Comparison of ENCODE assay signal across 1 cellular context in the genomic region with DNA sequence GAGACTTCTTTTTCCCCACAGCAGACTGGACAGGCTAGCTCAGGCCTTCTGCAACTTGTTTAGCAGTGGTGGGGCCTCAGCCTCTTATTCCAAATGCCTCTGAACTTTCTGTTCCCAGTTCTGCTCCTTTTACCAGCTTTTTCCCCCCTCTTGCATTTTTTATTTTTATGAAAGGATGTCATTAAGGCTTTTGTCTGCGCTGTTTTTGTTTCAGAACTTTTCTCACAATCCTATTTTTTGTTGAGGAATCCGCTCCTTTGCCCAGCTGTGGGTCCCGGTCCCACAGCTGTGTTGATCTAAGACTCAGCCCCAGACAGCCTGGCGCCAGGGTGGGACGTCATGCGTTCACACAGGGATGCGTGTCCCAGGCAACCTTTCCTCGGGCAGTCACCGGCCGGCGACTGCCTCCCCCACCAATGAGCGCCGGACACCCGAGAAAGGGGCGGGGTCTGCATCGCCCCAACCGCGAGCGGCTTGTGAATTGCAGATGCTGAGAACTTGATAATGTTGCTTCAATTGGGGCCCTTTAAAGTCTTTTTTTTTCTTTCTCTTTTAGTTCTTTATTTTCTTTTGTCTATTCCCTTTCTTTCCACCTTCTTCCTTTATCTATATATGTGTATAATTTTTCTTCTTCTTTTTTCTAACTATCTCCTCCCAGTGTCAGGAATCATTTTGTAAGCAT.
TF ChIP-seq lines count a peak whose summit lies in the region.

No MANE protein-coding gene starts in this region.

TF ChIP-seq in endothelial cell of umbilical vein, 7 proteins besides CTCF, POLR2A, EP300 and RAD21:
- TF ChIP-seq MYC (IDR thresholded peaks at IDR 0.05; ENCODE audit: low read depth, low read length) = no peak
- TF ChIP-seq POLR2AphosphoS5 (IDR thresholded peaks at IDR 0.05; ENCODE audit: insufficient read depth, low read depth, low read length) = peak; percentile 89
- TF ChIP-seq FOS (IDR thresholded peaks at IDR 0.05; ENCODE audit: borderline replicate concordance, insufficient read depth, low read length) = peak; percentile 40
- TF ChIP-seq GATA2 (IDR thresholded peaks at IDR 0.05; ENCODE audit: insufficient read depth, insufficient read length, low read depth, low read length) = no peak
- no peak for TF ChIP-seq EZH2 (IDR thresholded peaks at IDR 0.05; ENCODE audit: borderline replicate concordance, low read depth, low read length, severe bottlenecking)
- peak; percentile 67 for TF ChIP-seq JUN (IDR thresholded peaks at IDR 0.05; ENCODE audit: borderline replicate concordance, insufficient read depth, insufficient read length, low read depth)
- TF ChIP-seq, protein P1, sequence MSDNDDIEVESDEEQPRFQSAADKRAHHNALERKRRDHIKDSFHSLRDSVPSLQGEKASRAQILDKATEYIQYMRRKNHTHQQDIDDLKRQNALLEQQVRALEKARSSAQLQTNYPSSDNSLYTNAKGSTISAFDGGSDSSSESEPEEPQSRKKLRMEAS (IDR thresholded peaks at IDR 0.05; ENCODE audit: insufficient read depth, insufficient read length) = no peak
